ENCODE assay signal across 8 cellular contexts in genomic region chr20:44979090-44979621, GRCh38. TPM values are rescaled to one million over a fixed set of nuclear protein-coding genes. Genes with fewer than 3 reads are reported as not detected.
A peak's percentile ranks its signal among the peaks of the same experiment; 100 is the strongest.
DNase-seq lines count a peak whose midpoint lies in the region; ATAC-seq and TF ChIP-seq lines count a peak whose summit lies in the region.

No MANE protein-coding gene starts in this region.

- intact Hi-C loops in A673 (cut with micrococcal nuclease; ENCODE audit: unreplicated experiment): no loop called here

- H3K4me1 ChIP-seq in Loucy (ENCODE audit: insufficient read depth, low read length, poor library complexity, severe bottlenecking): peaks cover 23% of the 10 kb centered on the region
- H3K4me1 ChIP-seq in A673 (ENCODE audit: insufficient read depth, low read length, poor library complexity, severe bottlenecking): no peaks in the 10 kb centered on the region

- no peak overlapping the region for H3K27ac ChIP-seq in A673 (ENCODE audit: low read depth, low read length, poor library complexity, severe bottlenecking)

- H3K4me2 ChIP-seq in Loucy (ENCODE audit: low read depth, low read length, poor library complexity, severe bottlenecking): peak overlapping the region; percentile 69

- POLR2A ChIA-PET in A673 (lab: Charles Lee; ENCODE audit: low non-redundant PET): no interaction called here

- H3K27me3 ChIP-seq in Loucy (ENCODE audit: insufficient read depth, low read length, poor library complexity, severe bottlenecking) (no peaks in the 10 kb centered on the region), A673 (replicated peaks; ENCODE audit: insufficient read depth, low read depth, low read length, poor library complexity) (no peaks in the 10 kb centered on the region)

- no peak overlapping the region; the same call in 1 of the 2 replicates for H2AFZ ChIP-seq in Loucy (ENCODE audit: low read length)

- H3K9me2 ChIP-seq in Loucy (replicated peaks; ENCODE audit: low read depth, low read length): no peaks in the 10 kb centered on the region

- TF ChIP-seq CTCF in Loucy (conservative IDR thresholded peaks at IDR 0.05; ENCODE audit: low read length) (no peak), osteocyte (IDR thresholded peaks at IDR 0.05) (no peak), A673 (conservative IDR thresholded peaks at IDR 0.05; ENCODE audit: low read depth, low read length) (no peak)

- BruUV-seq in A673 (replicated peaks; lab: Mats Ljungman, UMichigan): no TSS peak

- peak; percentile 73 for ATAC-seq in GM21737 (IDR thresholded peaks at IDR 0.05; ENCODE audit: unreplicated experiment)
- peak; percentile 95 for ATAC-seq in stimulated activated naive CD8-positive, alpha-beta T cell treated with anti-CD3 and anti-CD28 coated beads, Interleukin-15, amount 100 ng/mL, for 72 hours

- H3K36me3 ChIP-seq in Loucy (ENCODE audit: insufficient read depth, low read length) (peaks cover 30% of the 10 kb centered on the region; the same call in 1 of the 2 replicates), A673 (ENCODE audit: insufficient read depth, low read length, poor library complexity, severe bottlenecking) (peaks cover 52% of the 10 kb centered on the region)

- H3K4me3 ChIP-seq in Loucy (ENCODE audit: low read length, poor library complexity, severe bottlenecking) (peak overlapping the region; percentile 45), A673 (ENCODE audit: low read depth, low read length, poor library complexity, severe bottlenecking) (no peak overlapping the region)

- H3K9me3 ChIP-seq in Loucy (ENCODE audit: insufficient read depth, low read depth, low read length): no peaks in the 10 kb centered on the region
- no peaks in the 10 kb centered on the region for H3K9me3 ChIP-seq in A673 (ENCODE audit: low read depth, low read length, poor library complexity, severe bottlenecking)

- peak overlapping the region; percentile 96 for H3K27ac Mint-ChIP-seq in stimulated activated naive CD8-positive, alpha-beta T cell treated with anti-CD3 and anti-CD28 coated beads, Interleukin-15, amount 100 ng/mL, for 72 hours
- H3K27ac Mint-ChIP-seq in osteocyte (ENCODE audit: unreplicated experiment): no peak overlapping the region

- H3K4me1 Mint-ChIP-seq in stimulated activated naive CD8-positive, alpha-beta T cell treated with anti-CD3 and anti-CD28 coated beads, Interleukin-15, amount 100 ng/mL, for 72 hours: peaks cover 89% of the 10 kb centered on the region
- H3K4me1 Mint-ChIP-seq in osteocyte (ENCODE audit: unreplicated experiment): no peaks in the 10 kb centered on the region

- CTCF ChIA-PET in A673 (lab: Charles Lee): no interaction called here

- no peaks in the 10 kb centered on the region for H3K27me3 Mint-ChIP-seq in stimulated activated naive CD8-positive, alpha-beta T cell treated with anti-CD3 and anti-CD28 coated beads, Interleukin-15, amount 100 ng/mL, for 72 hours
- no peaks in the 10 kb centered on the region for H3K27me3 Mint-ChIP-seq in osteocyte (ENCODE audit: unreplicated experiment)

- DNase-seq in GF-D8 (lab: John Stamatoyannopoulos, UW) (peak; percentile 95), activated T-cell treated with anti-CD3 and anti-CD28 coated beads for 4 hours (peak; percentile 63), kidney tubule cell (ENCODE audit: low spot score) (peak; percentile 9), osteocyte (ENCODE audit: extremely low spot score, unreplicated experiment) (no peak), A673 (ENCODE audit: low spot score) (no peak)
- peak in 1 of 2 donors; percentile 58 for DNase-seq in stimulated activated naive CD8-positive, alpha-beta T cell treated with anti-CD3 and anti-CD28 coated beads, Interleukin-15, amount 100 ng/mL, for 72 hours

- no peaks in the 10 kb centered on the region for H3K9me3 Mint-ChIP-seq in stimulated activated naive CD8-positive, alpha-beta T cell treated with anti-CD3 and anti-CD28 coated beads, Interleukin-15, amount 100 ng/mL, for 72 hours
- no peaks in the 10 kb centered on the region for H3K9me3 Mint-ChIP-seq in osteocyte (ENCODE audit: unreplicated experiment)

- H3F3A ChIP-seq in Loucy (ENCODE audit: low read depth): peaks cover 4% of the 10 kb centered on the region; the same call in 1 of the 2 replicates

- H3K4me3 Mint-ChIP-seq in stimulated activated naive CD8-positive, alpha-beta T cell treated with anti-CD3 and anti-CD28 coated beads, Interleukin-15, amount 100 ng/mL, for 72 hours: peak overlapping the region; percentile 78 to 82
- H3K4me3 Mint-ChIP-seq in osteocyte (ENCODE audit: unreplicated experiment): no peak overlapping the region

- H3K79me2 ChIP-seq in Loucy (ENCODE audit: insufficient read depth, low read length): peaks cover 4% of the 10 kb centered on the region; the same call in 1 of the 2 replicates

- H4K20me1 ChIP-seq in Loucy (ENCODE audit: insufficient read depth, low read length, poor library complexity, severe bottlenecking): no peaks in the 10 kb centered on the region

- peaks cover 42% of the 10 kb centered on the region for H3K36me3 Mint-ChIP-seq in osteocyte (ENCODE audit: unreplicated experiment)

- peak overlapping the region; percentile 39 for H3K9ac ChIP-seq in Loucy (ENCODE audit: low read depth, low read length, poor library complexity, severe bottlenecking)

RNA-seq across cellular contexts. Expression of gene STK4, which starts 12.8 kb away (rescaled TPM):
- total RNA-seq in osteocyte (25.3 and 29.7 TPM in 2 replicates), A673 (2021) (52.7 and 53.2 TPM in 2 replicates)

RNA-seq across cellular contexts. Expression of gene TOMM34, which starts 19.0 kb away (rescaled TPM):
- total RNA-seq in osteocyte (23.7 and 24.0 TPM in 2 replicates), A673 (2021) (49.3 and 53.5 TPM in 2 replicates)

Comparison
In these comparisons a context has a peak if more than half of its experiments do, and no peak if none do; other contexts are left out.
1. DNase-seq: peak in GF-D8 (single experiment), activated T-cell treated with anti-CD3 and anti-CD28 coated beads for 4 hours (single experiment) and kidney tubule cell (single experiment); none in osteocyte (single experiment) and A673 (single experiment).